Comparison of ENCODE assay signal across 14 cellular contexts in the genomic region with DNA sequence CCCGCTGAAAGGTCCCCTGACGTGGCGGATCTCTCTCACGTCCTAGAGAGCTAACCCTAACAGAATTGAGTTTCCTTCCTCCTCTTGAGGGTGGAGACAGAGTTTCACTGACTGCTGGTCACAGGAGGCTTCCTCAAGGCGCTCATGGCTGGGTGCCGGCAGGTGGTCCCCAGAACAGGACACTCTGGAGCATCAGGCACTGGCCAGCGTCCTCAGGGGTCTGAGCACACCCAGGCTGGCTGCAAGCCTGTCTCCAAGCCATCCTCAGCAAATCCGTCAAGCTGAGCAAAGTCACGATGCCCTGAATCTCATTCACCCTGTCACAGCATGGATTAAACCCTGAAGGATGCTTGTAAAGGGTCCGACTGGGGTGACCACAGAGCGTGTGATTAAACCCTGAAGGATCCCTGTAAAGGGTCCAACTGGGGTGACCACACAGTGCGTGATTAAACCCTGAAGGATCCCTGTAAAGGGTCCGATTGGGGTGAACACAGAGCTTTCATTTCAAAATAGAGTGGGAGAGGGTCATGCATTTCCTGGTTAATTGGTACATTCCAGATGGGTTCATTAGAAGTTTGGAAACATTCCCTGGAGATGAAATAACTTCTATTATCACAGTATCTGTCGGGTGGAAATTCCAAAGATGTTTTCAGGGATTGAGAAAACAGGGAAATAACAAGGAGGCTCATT.
"Had no signal": no experiment of that assay in that cellular context is flagged by ENCODE, and none has a peak within 500 bp of the region (broad histone marks: within the 10 kb centered on the region; RNA-seq: fewer than 3 reads in every experiment).

No MANE protein-coding gene starts in this region.

- H3K4me3 Mint-ChIP-seq: activated CD4-positive, alpha-beta T cell treated with anti-CD3 and anti-CD28 coated beads, Interleukin-2, amount 10 ng/mL, durations not matched to agents 7 days and 5 days; activated naive CD8-positive, alpha-beta T cell; activated T-cell treated with anti-CD3 and anti-CD28 coated beads, Interleukin-2, amount 50 U/mL, for 24 hours; stimulated activated naive CD8-positive, alpha-beta T cell treated with anti-CD3 and anti-CD28 coated beads, Interleukin-15, amount 100 ng/mL, for 72 hours; T-helper 1 cell treated with Interleukin-12 subunit alpha and Interleukin-12 subunit beta and Interleukin-4 antibody, amounts not matched to agents 30 μg/mL and 1 μg/mL, for 36 hours had no signal

- H3K9me3 Mint-ChIP-seq: activated CD4-positive, alpha-beta T cell treated with anti-CD3 and anti-CD28 coated beads, Interleukin-2, amount 10 ng/mL, durations not matched to agents 7 days and 5 days; activated T-cell treated with anti-CD3 and anti-CD28 coated beads, Interleukin-2, amount 50 U/mL, for 24 hours; stimulated activated naive CD8-positive, alpha-beta T cell treated with anti-CD3 and anti-CD28 coated beads, Interleukin-15, amount 100 ng/mL, for 72 hours; T-helper 1 cell treated with Interleukin-12 subunit alpha and Interleukin-12 subunit beta and Interleukin-4 antibody, amounts not matched to agents 30 μg/mL and 1 μg/mL, for 36 hours had no signal

- H3K4me1 ChIP-seq: foreskin keratinocyte, left lung had no signal

- H3K36me3 ChIP-seq: left lung, ovary, thoracic aorta had no signal

- H3K27me3 Mint-ChIP-seq: activated CD4-positive, alpha-beta T cell treated with anti-CD3 and anti-CD28 coated beads, Interleukin-2, amount 10 ng/mL, durations not matched to agents 7 days and 5 days had no signal

- H3K27ac Mint-ChIP-seq: activated CD4-positive, alpha-beta T cell treated with anti-CD3 and anti-CD28 coated beads, Interleukin-2, amount 10 ng/mL, durations not matched to agents 7 days and 5 days; activated naive CD8-positive, alpha-beta T cell; activated T-cell treated with anti-CD3 and anti-CD28 coated beads, Interleukin-2, amount 50 U/mL, for 24 hours; T-helper 1 cell treated with Interleukin-12 subunit alpha and Interleukin-12 subunit beta and Interleukin-4 antibody, amounts not matched to agents 30 μg/mL and 1 μg/mL, for 36 hours had no signal

- FAIRE-seq: urothelium cell line had no signal

- H3K9me3 ChIP-seq: left lung, ovary, thoracic aorta had no signal

- DNase-seq: activated CD4-positive, alpha-beta T cell treated with anti-CD3 and anti-CD28 coated beads, Interleukin-2, amount 10 ng/mL, durations not matched to agents 7 days and 5 days; activated gamma-delta T cell; activated T-cell treated with anti-CD3 and anti-CD28 coated beads, Interleukin-2, amount 50 U/mL, for 24 hours; foreskin keratinocyte; left lung; mesenchymal stem cell; ovary; stimulated activated CD4-positive, alpha-beta T cell treated with anti-CD3 and anti-CD28 coated beads, Interleukin-15, amount 100 ng/mL, for 24 hours; stimulated activated CD4-positive, alpha-beta T cell treated with anti-CD3 and anti-CD28 coated beads, Interleukin-4, amount 100 ng/mL, for 4 hours; stimulated activated naive CD8-positive, alpha-beta T cell treated with anti-CD3 and anti-CD28 coated beads, Interleukin-15, amount 100 ng/mL, for 72 hours had no signal

- H3K27me3 ChIP-seq: foreskin keratinocyte, ovary had no signal

- H3K4me1 Mint-ChIP-seq: activated CD4-positive, alpha-beta T cell treated with anti-CD3 and anti-CD28 coated beads, Interleukin-2, amount 10 ng/mL, durations not matched to agents 7 days and 5 days; stimulated activated naive CD8-positive, alpha-beta T cell treated with anti-CD3 and anti-CD28 coated beads, Interleukin-15, amount 100 ng/mL, for 72 hours had no signal

- H3K27ac ChIP-seq: foreskin keratinocyte, left lung, ovary, thoracic aorta had no signal

- H3K36me3 Mint-ChIP-seq: activated naive CD8-positive, alpha-beta T cell had no signal

- H3K4me3 ChIP-seq: left lung, ovary, thoracic aorta had no signal
